8 cellular contexts compared by ENCODE assay signal in the genomic region with DNA sequence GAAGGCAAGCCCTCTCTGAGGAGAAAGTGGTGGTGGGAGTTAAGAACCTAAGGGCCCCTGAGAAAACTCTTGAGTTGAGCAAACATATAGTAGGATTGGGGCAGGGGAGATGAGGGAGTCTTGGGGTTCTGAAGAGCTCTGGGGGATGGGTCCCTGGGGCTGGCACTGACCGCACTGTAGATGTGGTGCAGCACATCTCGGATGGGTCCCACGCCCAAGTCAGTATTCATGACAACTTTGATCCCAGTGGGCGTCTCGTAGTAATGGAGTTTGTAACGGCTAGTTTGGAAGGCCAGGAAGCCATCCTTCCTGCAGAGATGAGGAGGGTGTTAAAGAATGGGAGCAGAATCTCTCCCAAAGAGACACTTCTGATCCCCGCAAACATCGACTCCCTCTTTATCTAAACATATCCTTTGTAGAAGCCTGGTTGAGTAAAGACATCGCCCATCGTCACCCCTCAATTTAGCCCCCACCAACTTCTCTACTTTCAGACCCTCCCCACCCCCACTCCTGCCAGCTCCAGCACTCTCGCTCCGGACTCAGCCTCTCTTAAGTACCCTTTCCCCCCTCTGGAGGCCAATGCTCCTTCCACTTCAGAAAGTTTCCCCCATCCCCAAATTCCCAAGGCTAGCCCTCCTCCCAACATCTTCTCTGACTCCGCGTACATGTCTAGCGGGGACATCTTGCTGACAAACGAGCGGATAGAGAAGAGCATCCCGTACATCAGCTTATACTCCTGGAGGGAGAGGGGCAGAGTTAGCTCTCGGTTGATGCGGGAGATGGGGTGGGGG. TPM values are rescaled to one million over a fixed set of nuclear protein-coding genes. Genes with fewer than 3 reads are reported as not detected.
A peak's percentile ranks its signal among the peaks of the same experiment; 100 is the strongest.
DNase-seq lines count a peak whose midpoint lies in the region; ATAC-seq and TF ChIP-seq lines count a peak whose summit lies in the region.

No MANE protein-coding gene starts in this region.

- H3K27ac Mint-ChIP-seq in T-cell, result peak overlapping the region; percentile 93 to 94

- H3K4me3 Mint-ChIP-seq in T-cell, result peak overlapping the region; percentile 93 to 98 (median 94)

- H3K27ac ChIP-seq in GM23248, result 0 out of 2 replicates have a peak overlapping the region, but pooled peaks have one; percentile 1
- H3K27ac ChIP-seq in gastroesophageal sphincter, result peak overlapping the region in 3 of 4 donors; percentile 83 to 87 (median 86)

- peak overlapping the region; percentile 90 for H3K4me2 ChIP-seq in GM23248 (ENCODE audit: unreplicated experiment)

- POLR2A ChIA-PET in T-cell (lab: Charles Lee), result interaction anchor here (0.5 to 0.9 kb wide), 3 partner anchors 10 to 83 kb away, joined by 3 read pairs; no protein-coding TSS in a partner anchor

- H3K36me3 ChIP-seq in GM23248 (ENCODE audit: low read depth) (no peaks in the 10 kb centered on the region), gastroesophageal sphincter (peaks cover 0 to 21% of the 10 kb centered on the region in 2 donors)

- H3K79me2 ChIP-seq in GM23248 (ENCODE audit: insufficient read depth), result peaks cover 47% of the 10 kb centered on the region

- CTCF ChIA-PET in T-cell (lab: Charles Lee), result interaction anchor here in 1 of 2 donors (0.7 to 1.9 kb wide), 4 partner anchors 15 to 131 kb away, joined by 5 to 9 read pairs (median 5); a partner anchor contains a TSS

- H3K9me2 ChIP-seq in GM23248 (ENCODE audit: insufficient read depth), result no peaks in the 10 kb centered on the region

- no peaks in the 10 kb centered on the region for H4K20me1 ChIP-seq in GM23248 (ENCODE audit: insufficient read depth)

- no peaks in the 10 kb centered on the region for H3K27me3 Mint-ChIP-seq in T-cell

- no peaks in the 10 kb centered on the region for H3K9me3 Mint-ChIP-seq in T-cell

- ATAC-seq in T-cell (replicated peaks in 1 of 4) (no peak), gastroesophageal sphincter (no peak), HG03135 (IDR thresholded peaks at IDR 0.05; ENCODE audit: unreplicated experiment) (no peak), HG02642 (IDR thresholded peaks at IDR 0.05; ENCODE audit: poor library complexity, unreplicated experiment) (no peak)

- H3K9me3 ChIP-seq in GM23248 (ENCODE audit: low read depth) (no peaks in the 10 kb centered on the region), gastroesophageal sphincter (no peaks in the 10 kb centered on the region)

- H3K27me3 ChIP-seq in GM23248 (replicated peaks; ENCODE audit: insufficient read depth), result no peaks in the 10 kb centered on the region
- H3K27me3 ChIP-seq in gastroesophageal sphincter, result peaks cover 17% of the 10 kb centered on the region

- in situ Hi-C loops in GM23248 (cut with MboI), result no loop called here

- no peak for TF ChIP-seq CTCF in gastroesophageal sphincter (IDR thresholded peaks at IDR 0.05)

- no peak for TF ChIP-seq POLR2A in gastroesophageal sphincter (IDR thresholded peaks at IDR 0.05)

- peaks cover 50 to 56% (median 55%) of the 10 kb centered on the region in 3 donors for H3K4me1 Mint-ChIP-seq in T-cell

- H3K36me3 Mint-ChIP-seq in T-cell, result peaks cover 11% of the 10 kb centered on the region

- H3K9ac ChIP-seq in GM23248, result peak overlapping the region; percentile 80

- WGBS in GM23248 (ENCODE audit: low coverage in 1 of 2, low lambda C conversion rate in 2 of 2, missing lambda C conversion rate in 2 of 2), 2 experiments, result 38 to 43% methylated on average over 15 to 20 of the region's 20 CpGs
- WGBS in gastroesophageal sphincter (ENCODE audit: low coverage in 1 of 2), 2 donors, result 43 to 60% methylated on average over 14 to 17 of the region's 20 CpGs

- no peaks in the 10 kb centered on the region for H3F3A ChIP-seq in GM23248 (ENCODE audit: insufficient read depth)

- H3K4me1 ChIP-seq in GM23248 (ENCODE audit: insufficient read depth) (peaks cover 8% of the 10 kb centered on the region), gastroesophageal sphincter (peaks cover 0 to 49% (median 10%) of the 10 kb centered on the region in 3 donors)

- DNase-seq in GM23248, result no peak
- no peak for DNase-seq in T-cell
- no peak for DNase-seq in skeletal muscle cell (ENCODE audit: low read depth)
- no peak for DNase-seq in HT-29 (ENCODE audit: low spot score)
- no peak for DNase-seq in NCI-H1417 (lab: John Stamatoyannopoulos, UW)

- TF ChIP-seq EP300 in gastroesophageal sphincter (IDR thresholded peaks at IDR 0.05), result no peak

- H2AFZ ChIP-seq in GM23248, result peak overlapping the region; percentile 86

- H3K4me3 ChIP-seq in GM23248, result peak overlapping the region; percentile 83
- peak overlapping the region; percentile 53 to 62 for H3K4me3 ChIP-seq in gastroesophageal sphincter
- H3K4me3 ChIP-seq in skeletal muscle cell (ENCODE audit: low read depth, low read length), result peak overlapping the region; percentile 96

RNA-seq across cellular contexts. Expression of a gene that starts 0.7 kb away (rescaled TPM):
- 35.8 and 37.8 TPM in 2 replicates for total RNA-seq in GM23248 (2014; rRNA removed; shearing (Covaris generic))
- polyA plus RNA-seq in GM23248 (2016; fragmentation: Nextera tagmentation; extraction: Ambion mirVana), result 321 and 343 TPM in 2 replicates
- total RNA-seq in T-cell (100 to 1,000 TPM in 3 of 5 donors, 10 to 100 TPM in 2; 95.4 to 138 (median 113) TPM), gastroesophageal sphincter (10 to 100 TPM; 20.9 to 44.2 (median 29.0) TPM)
- 22.0 and 24.5 TPM in 2 replicates for total RNA-seq in HT-29 (2014; rRNA removed; shearing (Covaris generic))

RNA-seq across cellular contexts. Expression of a gene that starts 1.0 kb away (rescaled TPM):
- total RNA-seq in GM23248 (2014; rRNA removed; shearing (Covaris generic)), result 17.9 and 27.2 TPM in 2 replicates
- 19.4 and 21.2 TPM in 2 replicates for polyA plus RNA-seq in GM23248 (2016; fragmentation: Nextera tagmentation; extraction: Ambion mirVana)
- total RNA-seq in T-cell (10 to 100 TPM; 28.9 to 34.9 (median 32.9) TPM), gastroesophageal sphincter (10 to 100 TPM; 15.6 to 31.8 (median 18.2) TPM)
- 17.3 and 24.4 TPM in 2 replicates for total RNA-seq in HT-29 (2014; rRNA removed; shearing (Covaris generic))

RNA-seq across cellular contexts. Expression of a gene that starts 1.4 kb away (rescaled TPM):
- total RNA-seq in GM23248 (2014; rRNA removed; shearing (Covaris generic)), result 0.22 TPM in 1 of 2 replicates, not detected in the other
- polyA plus RNA-seq in GM23248 (2016; fragmentation: Nextera tagmentation; extraction: Ambion mirVana), result 0.08 and 0.24 TPM in 2 replicates
- 10 to 100 TPM; 10.0 to 18.1 (median 14.5) TPM for total RNA-seq in T-cell
- 1 to 10 TPM in 1 of 4 donors, under 1 TPM in 1, not detected in 2; 0.58 to 1.3 TPM for total RNA-seq in gastroesophageal sphincter
- total RNA-seq in HT-29 (2014; rRNA removed; shearing (Covaris generic)), result 0.74 and 1.4 TPM in 2 replicates

RNA-seq across cellular contexts. Expression of a gene that starts 14.9 kb away (rescaled TPM):
- 4.3 and 15.3 TPM in 2 replicates for total RNA-seq in GM23248 (2014; rRNA removed; shearing (Covaris generic))
- polyA plus RNA-seq in GM23248 (2016; fragmentation: Nextera tagmentation; extraction: Ambion mirVana), result 3.1 and 4.3 TPM in 2 replicates
- total RNA-seq in T-cell, result 1 to 10 TPM; 2.9 to 7.3 (median 5.2) TPM
- total RNA-seq in gastroesophageal sphincter, result 1 to 10 TPM; 1.6 to 5.4 (median 2.1) TPM
- total RNA-seq in HT-29 (2014; rRNA removed; shearing (Covaris generic)), result 0.81 and 1.1 TPM in 2 replicates

RNA-seq across cellular contexts. Expression of a gene that starts 42.4 kb away (rescaled TPM):
- total RNA-seq in GM23248 (2014; rRNA removed; shearing (Covaris generic)), result 56.5 and 73.6 TPM in 2 replicates
- 14.0 and 16.0 TPM in 2 replicates for polyA plus RNA-seq in GM23248 (2016; fragmentation: Nextera tagmentation; extraction: Ambion mirVana)
- total RNA-seq in T-cell (100 to 1,000 TPM; 250 to 331 (median 274) TPM), gastroesophageal sphincter (100 to 1,000 TPM in 3 of 4 donors, 10 to 100 TPM in 1; 56.7 to 134 (median 120) TPM)
- 52.8 and 54.3 TPM in 2 replicates for total RNA-seq in HT-29 (2014; rRNA removed; shearing (Covaris generic))
